ENCODE assay signal across 8 cellular contexts in genomic region chr3:45567730-45568172, GRCh38. TPM values are rescaled to one million over a fixed set of nuclear protein-coding genes. Genes with fewer than 3 reads are reported as not detected.
DNase-seq lines count a peak whose midpoint lies in the region; ATAC-seq lines count a peak whose summit lies in the region.

No MANE protein-coding gene starts in this region.

- peak; percentile 45 for ATAC-seq in HG03097 (IDR thresholded peaks at IDR 0.05; ENCODE audit: low FRiP score, unreplicated experiment)
- ATAC-seq in HG02571 (IDR thresholded peaks at IDR 0.05; ENCODE audit: unreplicated experiment) = no peak

- CTCF ChIA-PET in activated CD4-positive, alpha-beta memory T cell treated with anti-CD3 and anti-CD28 coated beads for 36 hours (lab: Charles Lee) = interaction anchor here (1.6 to 1.7 kb wide), 2 partner anchors 57 to 89 kb away, joined by 4 to 7 read pairs; no protein-coding TSS in a partner anchor

- intact Hi-C loops in activated CD4-positive, alpha-beta memory T cell treated with anti-CD3 and anti-CD28 coated beads for 36 hours (cut with micrococcal nuclease) = no loop called here

- H3K4me3 Mint-ChIP-seq in activated CD4-positive, alpha-beta memory T cell treated with anti-CD3 and anti-CD28 coated beads for 36 hours = no peak overlapping the region

- peak overlapping the region; percentile 67 for H3K27ac Mint-ChIP-seq in activated CD4-positive, alpha-beta memory T cell treated with anti-CD3 and anti-CD28 coated beads for 36 hours

- no peaks in the 10 kb centered on the region for H3K27me3 Mint-ChIP-seq in activated CD4-positive, alpha-beta memory T cell treated with anti-CD3 and anti-CD28 coated beads for 36 hours

- H3K36me3 Mint-ChIP-seq in activated CD4-positive, alpha-beta memory T cell treated with anti-CD3 and anti-CD28 coated beads for 36 hours = no peaks in the 10 kb centered on the region

- no peaks in the 10 kb centered on the region for H3K9me3 Mint-ChIP-seq in activated CD4-positive, alpha-beta memory T cell treated with anti-CD3 and anti-CD28 coated beads for 36 hours

- peak; percentile 19 for DNase-seq in NCI-H2227 (lab: John Stamatoyannopoulos, UW; ENCODE audit: unreplicated experiment)
- DNase-seq in NCI-H2227 treated with DMSO at 0.1 percent for 48 hours (lab: John Stamatoyannopoulos, UW) = no peak
- DNase-seq in activated CD4-positive, alpha-beta memory T cell treated with anti-CD3 and anti-CD28 coated beads for 36 hours = peak; percentile 73
- peak; percentile 23 for DNase-seq in stimulated activated CD4-positive, alpha-beta T cell treated with anti-CD3 and anti-CD28 coated beads, Interleukin-2, amount 100 ng/mL, for 48 hours
- no peak for DNase-seq in effector CD8-positive, alpha-beta T cell (lab: John Stamatoyannopoulos, UW)
- DNase-seq in ecto neural progenitor cell (ENCODE audit: low spot score) = no peak

- POLR2A ChIA-PET in activated CD4-positive, alpha-beta memory T cell treated with anti-CD3 and anti-CD28 coated beads for 36 hours (lab: Charles Lee) = interaction anchor here (1.0 to 1.1 kb wide), 2 partner anchors 11 to 28 kb away, joined by 3 to 5 read pairs; no protein-coding TSS in a partner anchor

- peaks cover 25% of the 10 kb centered on the region for H3K4me1 Mint-ChIP-seq in activated CD4-positive, alpha-beta memory T cell treated with anti-CD3 and anti-CD28 coated beads for 36 hours (ENCODE audit: low read depth)

RNA-seq across cellular contexts. Expression of gene LIMD1, which starts 26.8 kb away (rescaled TPM):
- 10 to 100 TPM; 20.4 to 20.7 TPM for total RNA-seq in activated CD4-positive, alpha-beta memory T cell treated with anti-CD3 and anti-CD28 coated beads for 36 hours

Comparison
In these comparisons a context has a peak if more than half of its experiments do, and no peak if none do; other contexts are left out.
1. DNase-seq: peak in NCI-H2227 (single experiment), activated CD4-positive, alpha-beta memory T cell treated with anti-CD3 and anti-CD28 coated beads for 36 hours (single experiment) and stimulated activated CD4-positive, alpha-beta T cell treated with anti-CD3 and anti-CD28 coated beads, Interleukin-2, amount 100 ng/mL, for 48 hours (2 of 2); none in NCI-H2227 treated with DMSO at 0.1 percent for 48 hours (single experiment), effector CD8-positive, alpha-beta T cell (single experiment) and ecto neural progenitor cell (single experiment).